ENCODE assay signal across 22 cellular contexts in the genomic region with DNA sequence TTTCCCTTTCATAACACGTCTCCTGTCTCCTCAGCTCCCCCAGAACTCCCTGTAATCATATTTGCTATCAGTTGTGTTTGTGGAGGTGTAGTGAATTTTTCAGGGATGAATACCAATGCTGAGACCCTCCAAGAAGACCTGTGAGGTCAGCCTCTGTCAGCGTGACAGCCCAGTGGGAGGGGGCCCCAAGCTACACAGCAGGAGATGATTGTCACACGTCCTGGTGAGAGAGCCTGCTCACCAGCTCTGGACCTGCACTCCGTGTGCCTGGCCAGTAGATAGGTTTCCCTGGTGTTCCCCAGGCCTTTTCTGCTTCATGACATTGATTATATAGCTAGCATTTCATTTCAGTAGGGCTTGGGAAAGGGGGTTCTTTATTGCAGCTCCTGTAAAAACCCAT.
"Had no signal": no experiment of that assay in that cellular context is flagged by ENCODE, and none has a peak within 500 bp of the region (broad histone marks: within the 10 kb centered on the region; RNA-seq: fewer than 3 reads in every experiment).

No MANE protein-coding gene starts in this region.

- H3K9me3 ChIP-seq: esophagus muscularis mucosa, gastrocnemius medialis, heart right ventricle, neutrophil, right atrium auricular region, sigmoid colon, suprapubic skin, thyroid gland, upper lobe of left lung, uterus had no signal

- FAIRE-seq: colon had no signal

- ATAC-seq: effector memory CD8-positive, alpha-beta T cell; gastrocnemius medialis; heart right ventricle; left lobe of liver; natural killer cell treated with Interleukin-12 subunit alpha and Interleukin-12 subunit beta and Interleukin-15 and Interleukin-18, amount 100 ng/mL, for 72 hours had no signal

- H3K36me3 ChIP-seq: esophagus muscularis mucosa, gastrocnemius medialis, heart right ventricle, neutrophil, right atrium auricular region, sigmoid colon, suprapubic skin, thyroid gland, upper lobe of left lung, uterus had no signal

- H3K4me1 ChIP-seq: esophagus muscularis mucosa, gastrocnemius medialis, heart right ventricle, right atrium auricular region, sigmoid colon, suprapubic skin, thyroid gland, upper lobe of left lung, uterus had no signal

- H3K27me3 ChIP-seq: esophagus muscularis mucosa, gastrocnemius medialis, right atrium auricular region, suprapubic skin, thyroid gland, upper lobe of left lung, uterus had no signal

- DNase-seq: effector memory CD8-positive, alpha-beta T cell; gastrocnemius medialis; heart right ventricle; hypothalamus; islet precursor cell; mammary epithelial cell; posterior cingulate gyrus; sigmoid colon; stimulated activated CD4-positive, alpha-beta T cell treated with anti-CD3 and anti-CD28 coated beads, Interleukin-12 subunit alpha, Interleukin-12 subunit beta, amount 100 ng/mL, for 4 hours; stimulated activated naive CD4-positive, alpha-beta T cell; thyroid gland; upper lobe of left lung; uterus had no signal

- H3K4me3 ChIP-seq: esophagus muscularis mucosa, gastrocnemius medialis, heart right ventricle, right atrium auricular region, sigmoid colon, skin epidermis, suprapubic skin, thyroid gland, upper lobe of left lung, uterus had no signal

- H3K27ac ChIP-seq: epithelial cell of prostate, esophagus muscularis mucosa, gastrocnemius medialis, heart right ventricle, neutrophil, right atrium auricular region, sigmoid colon, skin epidermis, suprapubic skin, thyroid gland, upper lobe of left lung, uterus had no signal
